Comparison of ENCODE assay signal across 9 cellular contexts in genomic region chr20:45036044-45036755, GRCh38.
A peak's percentile ranks its signal among the peaks of the same experiment; 100 is the strongest.
DNase-seq lines count a peak whose midpoint lies in the region; ATAC-seq, FAIRE-seq and TF ChIP-seq lines count a peak whose summit lies in the region.
"Had no signal": no experiment of that assay in that cellular context is flagged by ENCODE, and none has a peak within 500 bp of the region (broad histone marks: within the 10 kb centered on the region; RNA-seq: fewer than 3 reads in every experiment).

No MANE protein-coding gene starts in this region.

- H3K79me2 ChIP-seq in keratinocyte (ENCODE audit: control insufficient read depth, insufficient read depth, low read length) = peaks cover 4% of the 10 kb centered on the region

- H3K9ac ChIP-seq in keratinocyte (ENCODE audit: control insufficient read depth, extremely low read depth, insufficient read depth, low read length) = peak overlapping the region; percentile 45

- H4K20me1 ChIP-seq in keratinocyte (ENCODE audit: control insufficient read depth, extremely low read depth, insufficient read depth, low read length) = no peaks in the 10 kb centered on the region

- no peak for TF ChIP-seq CTCF in keratinocyte (optimal IDR thresholded peaks at IDR 0.05 in 1 of 3, IDR thresholded peaks at IDR 0.05 in 1 of 3, conservative IDR thresholded peaks at IDR 0.05 in 1 of 3; ENCODE audit: extremely low read depth in 1 of 3, insufficient read depth in 2 of 3, low read length in 3 of 3)

- no peaks in the 10 kb centered on the region for H3K9me3 ChIP-seq in keratinocyte (ENCODE audit: control insufficient read depth, low read depth, low read length)
- H3K9me3 ChIP-seq: uterus had no signal

- dilution Hi-C loops in keratinocyte (cut with MboI; ENCODE audit: extremely low pct_ligation_motif_present, low sequenced_read_pairs) = no loop called here

- no peaks in the 10 kb centered on the region for H3K9me1 ChIP-seq in keratinocyte (ENCODE audit: control insufficient read depth, extremely low read depth, insufficient read depth, low read length)

- peak overlapping the region; percentile 52 for H3K4me2 ChIP-seq in keratinocyte (ENCODE audit: control insufficient read depth, extremely low read depth, insufficient read depth, low read depth, low read length)

- H3K36me3 ChIP-seq in keratinocyte (ENCODE audit: control insufficient read depth in 2 of 2, extremely low read depth in 1 of 2, insufficient read depth in 2 of 2, low read length in 2 of 2) = no peaks in the 10 kb centered on the region
- H3K36me3 ChIP-seq: uterus had no signal

- DNase-seq in A172 (ENCODE audit: low spot score) (peak; percentile 77), LoVo (ENCODE audit: low spot score) (peak; percentile 31), activated T-cell treated with anti-CD3 and anti-CD28 coated beads for 48 hours (ENCODE audit: low read depth) (peak; percentile 51), keratinocyte (ENCODE audit: low read depth, low spot score) (peak; percentile 45), activated gamma-delta T cell (lab: John Stamatoyannopoulos, UW) (no peak), NCI-H748 treated with DMSO at 0.1 percent for 48 hours (lab: John Stamatoyannopoulos, UW) (no peak)

- H3K27me3 ChIP-seq in keratinocyte (ENCODE audit: control insufficient read depth, extremely low read depth, insufficient read depth, low read length) = no peaks in the 10 kb centered on the region
- H3K27me3 ChIP-seq: uterus had no signal

- FAIRE-seq in keratinocyte (lab: Jason Lieb, UNC) = peak; percentile 81

- H3K4me3 ChIP-seq in keratinocyte (ENCODE audit: control insufficient read depth in 2 of 3, extremely low read depth in 1 of 3, insufficient read depth in 2 of 3, low read depth in 1 of 3, low read length in 3 of 3) = no peak overlapping the region
- H3K4me3 ChIP-seq: uterus had no signal

- H2AFZ ChIP-seq in keratinocyte (ENCODE audit: control insufficient read depth, low read length) = no peak overlapping the region

- H3K27ac ChIP-seq in keratinocyte (ENCODE audit: control insufficient read depth, insufficient read depth, low read length) = peak overlapping the region; percentile 93

- peaks cover 56% of the 10 kb centered on the region for H3K4me1 ChIP-seq in keratinocyte (ENCODE audit: control insufficient read depth, extremely low read depth, insufficient read depth, low read length)

- ATAC-seq in GM21619 (IDR thresholded peaks at IDR 0.05; ENCODE audit: unreplicated experiment) = no peak
- no peak for ATAC-seq in GM21576 (IDR thresholded peaks at IDR 0.05; ENCODE audit: unreplicated experiment)

Comparison
In these comparisons a context has a peak if more than half of its experiments do, and no peak if none do; other contexts are left out.
1. DNase-seq: peak in A172 (single experiment), LoVo (single experiment), activated T-cell treated with anti-CD3 and anti-CD28 coated beads for 48 hours (single experiment) and keratinocyte (single experiment); none in activated gamma-delta T cell (single experiment) and NCI-H748 treated with DMSO at 0.1 percent for 48 hours (single experiment).